Comparison of ENCODE assay signal across 8 cellular contexts in the genomic region with DNA sequence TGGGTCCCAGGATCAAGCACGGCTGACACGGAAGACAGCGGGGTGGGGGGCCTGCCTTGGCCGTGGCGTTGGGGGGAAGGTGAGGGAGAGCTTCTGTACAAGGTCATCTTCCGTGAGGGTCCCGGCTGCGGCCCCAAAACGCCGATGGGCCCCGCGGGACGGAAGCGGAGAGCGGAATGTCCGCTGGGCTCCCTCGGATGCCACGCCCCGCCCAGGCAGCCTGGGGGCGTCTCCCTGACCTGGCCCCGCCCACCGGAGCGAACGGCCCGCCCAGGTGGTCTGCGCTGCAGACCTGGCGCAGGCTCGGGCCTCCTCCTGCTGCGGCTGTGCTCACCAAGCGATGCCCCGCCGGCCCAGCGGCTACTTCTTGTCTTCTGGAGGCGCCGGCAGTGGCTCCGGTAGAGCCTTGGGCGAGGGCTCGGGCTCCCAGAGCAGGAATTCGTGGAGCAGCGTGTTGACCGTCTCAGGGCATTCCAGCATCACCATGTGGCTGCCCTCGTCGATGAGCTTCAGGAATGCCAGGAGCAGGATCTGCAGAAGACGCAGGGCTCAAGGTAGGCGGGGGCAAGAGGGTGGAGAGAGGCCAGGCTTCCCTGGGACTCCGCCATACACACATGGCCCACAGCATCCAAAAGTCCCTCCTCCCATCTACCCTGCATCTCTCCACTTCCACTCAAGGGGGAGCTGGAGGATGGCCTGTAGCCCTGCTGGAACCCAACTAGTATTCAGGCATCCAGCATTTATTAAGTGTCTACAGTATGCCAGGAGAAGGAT. TPM values are rescaled to one million over a fixed set of nuclear protein-coding genes. Genes with fewer than 3 reads are reported as not detected.
DNase-seq lines count a peak whose midpoint lies in the region; ATAC-seq and TF ChIP-seq lines count a peak whose summit lies in the region.

No MANE protein-coding gene starts in this region.

- peak overlapping the region; percentile 75 for H2AFZ ChIP-seq in mesenchymal stem cell (ENCODE audit: low read depth, low read length)

- WGBS in mesenchymal stem cell: 3% methylated on average over 42 of the region's 46 CpGs

- peaks cover 0 to 21% of the 10 kb centered on the region in 2 experiments for H3K36me3 ChIP-seq in mesenchymal stem cell (ENCODE audit: control insufficient read depth in 1 of 2, insufficient read depth in 2 of 2, low read depth in 1 of 2, low read length in 2 of 2)

- peak overlapping the region; percentile 88 for H3K4me3 Mint-ChIP-seq in HFFc6
- H3K4me3 Mint-ChIP-seq in activated CD8-positive, alpha-beta T cell treated with anti-CD3 and anti-CD28 coated beads for 36 hours: peak overlapping the region; percentile 90

- peak; percentile 97 for ATAC-seq in activated CD8-positive, alpha-beta T cell treated with anti-CD3 and anti-CD28 coated beads for 36 hours

- peak overlapping the region; percentile 89 for H3K27ac ChIP-seq in mesenchymal stem cell (ENCODE audit: low read length, poor library complexity, severe bottlenecking)

- H3K4ac ChIP-seq in mesenchymal stem cell (ENCODE audit: low read depth in 1 of 2, low read length in 2 of 2): peak overlapping the region; percentile 79 to 98

- DNase-seq in HFFc6: peak; percentile 90
- peak; percentile 67 for DNase-seq in NCI-H524 treated with DMSO at 0.1 percent for 48 hours (lab: John Stamatoyannopoulos, UW)
- DNase-seq in activated CD8-positive, alpha-beta T cell treated with anti-CD3 and anti-CD28 coated beads for 36 hours: peak; percentile 87
- DNase-seq in effector CD8-positive, alpha-beta T cell (lab: John Stamatoyannopoulos, UW): peak; percentile 76
- DNase-seq in mesenchymal stem cell: peak; percentile 94
- peak; percentile 74 to 77 for DNase-seq in stimulated activated CD8-positive, alpha-beta memory T cell treated with anti-CD3 and anti-CD28 coated beads, Interleukin-15, amount 100 ng/mL, for 48 hours (ENCODE audit: low read depth in 2 of 2)
- DNase-seq in DMS153 treated with DMSO at 0.1 percent for 48 hours (lab: John Stamatoyannopoulos, UW; ENCODE audit: unreplicated experiment): no peak

- intact Hi-C loops in activated CD8-positive, alpha-beta T cell treated with anti-CD3 and anti-CD28 coated beads for 36 hours (cut with micrococcal nuclease): no loop called here

- peak overlapping the region; percentile 79 for H3K27ac Mint-ChIP-seq in HFFc6
- H3K27ac Mint-ChIP-seq in activated CD8-positive, alpha-beta T cell treated with anti-CD3 and anti-CD28 coated beads for 36 hours: peak overlapping the region; percentile 85

- H3K79me1 ChIP-seq in mesenchymal stem cell (replicated peaks; ENCODE audit: low read length, poor library complexity, severe bottlenecking): peaks cover 12% of the 10 kb centered on the region

- peak overlapping the region; percentile 79 for H3K4me2 ChIP-seq in mesenchymal stem cell (ENCODE audit: low read length, poor library complexity, severe bottlenecking)

- peaks cover 15% of the 10 kb centered on the region for H3K4me1 Mint-ChIP-seq in HFFc6 (ENCODE audit: low read depth)
- H3K4me1 Mint-ChIP-seq in activated CD8-positive, alpha-beta T cell treated with anti-CD3 and anti-CD28 coated beads for 36 hours (ENCODE audit: low read depth): peaks cover 7% of the 10 kb centered on the region

- POLR2A ChIA-PET in activated CD8-positive, alpha-beta T cell treated with anti-CD3 and anti-CD28 coated beads for 36 hours (lab: Charles Lee): interaction anchor here (0.6 to 4.9 kb wide), 8 partner anchors 11 to 163 kb away, joined by 3 to 41 read pairs (median 6); a partner anchor contains a TSS

- H3K4me1 ChIP-seq in mesenchymal stem cell (ENCODE audit: control insufficient read depth, insufficient read depth, low read depth, low read length): peaks cover 18% of the 10 kb centered on the region

- peak overlapping the region; percentile 86 for H2BK120ac ChIP-seq in mesenchymal stem cell (ENCODE audit: low read depth, low read length)

- no peaks in the 10 kb centered on the region for H3K9me3 Mint-ChIP-seq in HFFc6
- no peaks in the 10 kb centered on the region for H3K9me3 Mint-ChIP-seq in activated CD8-positive, alpha-beta T cell treated with anti-CD3 and anti-CD28 coated beads for 36 hours

- no peak overlapping the region for H3K23ac ChIP-seq in mesenchymal stem cell (ENCODE audit: low read length in 2 of 2)

- no peaks in the 10 kb centered on the region for H3K27me3 ChIP-seq in mesenchymal stem cell (ENCODE audit: control insufficient read depth in 1 of 2, insufficient read depth in 1 of 2, low read length in 2 of 2)

- H3K4me3 ChIP-seq in mesenchymal stem cell (ENCODE audit: insufficient read depth in 1 of 2, low read depth in 1 of 2, low read length in 2 of 2): peak overlapping the region; percentile 54 to 75

- H2BK15ac ChIP-seq in mesenchymal stem cell (ENCODE audit: low read depth, poor library complexity, severe bottlenecking): peak overlapping the region; percentile 73

- H3K27me3 Mint-ChIP-seq in HFFc6 (ENCODE audit: insufficient read depth): no peaks in the 10 kb centered on the region
- H3K27me3 Mint-ChIP-seq in activated CD8-positive, alpha-beta T cell treated with anti-CD3 and anti-CD28 coated beads for 36 hours: no peaks in the 10 kb centered on the region

- H3K36me3 Mint-ChIP-seq in HFFc6 (ENCODE audit: low read depth): no peaks in the 10 kb centered on the region
- peaks cover 5% of the 10 kb centered on the region for H3K36me3 Mint-ChIP-seq in activated CD8-positive, alpha-beta T cell treated with anti-CD3 and anti-CD28 coated beads for 36 hours (ENCODE audit: low read depth)

- peak overlapping the region; percentile 82 for H2BK5ac ChIP-seq in mesenchymal stem cell (ENCODE audit: low read depth, low read length, poor library complexity, severe bottlenecking)

- peak overlapping the region; percentile 64 for H3K9ac ChIP-seq in mesenchymal stem cell (ENCODE audit: low read length)

- H4K8ac ChIP-seq in mesenchymal stem cell (ENCODE audit: low read length): peak overlapping the region; percentile 79

- H4K91ac ChIP-seq in mesenchymal stem cell (ENCODE audit: low read length): peak overlapping the region; percentile 90

- no peak overlapping the region for H2AK5ac ChIP-seq in mesenchymal stem cell (ENCODE audit: low read length, severe bottlenecking)

- peak; percentile 80 for TF ChIP-seq CTCF in GM12872 (IDR thresholded peaks at IDR 0.05; ENCODE audit: insufficient read depth, low read depth, low read length)
- peak; percentile 76 for TF ChIP-seq CTCF in HFFc6 (IDR thresholded peaks at IDR 0.05)
- peak; percentile 81 for TF ChIP-seq CTCF in activated CD8-positive, alpha-beta T cell treated with anti-CD3 and anti-CD28 coated beads for 36 hours (IDR thresholded peaks at IDR 0.05)

- peak overlapping the region in 1 of 2 experiments; percentile 68 for H3K14ac ChIP-seq in mesenchymal stem cell (ENCODE audit: low read length in 2 of 2)

- peak overlapping the region; percentile 86 to 92 for H3K18ac ChIP-seq in mesenchymal stem cell (ENCODE audit: low read depth in 1 of 2, low read length in 2 of 2)

- H2BK12ac ChIP-seq in mesenchymal stem cell (ENCODE audit: low read length in 2 of 2): peak overlapping the region in 1 of 2 experiments; percentile 65

- CTCF ChIA-PET in activated CD8-positive, alpha-beta T cell treated with anti-CD3 and anti-CD28 coated beads for 36 hours (lab: Charles Lee): interaction anchor here (0.6 to 4.9 kb wide), 14 partner anchors 10 to 127 kb away, joined by 3 to 34 read pairs (median 4); a partner anchor contains a TSS

- H3K9me3 ChIP-seq in mesenchymal stem cell (ENCODE audit: control insufficient read depth, low read length): no peaks in the 10 kb centered on the region

RNA-seq across cellular contexts. Expression of a gene that starts 10.7 kb away (rescaled TPM):
- total RNA-seq in HFFc6 (2021; fragmentation: NEBNext Ultra II Directional; extraction: Animal tissue kit (Norgen Biotek cat#: 25700)): 1 to 10 TPM; 6.7 to 9.9 (median 8.9) TPM
- 1 to 10 TPM; 5.0 to 6.0 TPM for total RNA-seq in activated CD8-positive, alpha-beta T cell treated with anti-CD3 and anti-CD28 coated beads for 36 hours
- 5.3 TPM for polyA plus RNA-seq in mesenchymal stem cell (2013, experiment 1 of 2)
- polyA plus RNA-seq in mesenchymal stem cell (2013, experiment 2 of 2): 5.1 TPM

RNA-seq across cellular contexts. Expression of a gene that starts 10.8 kb away (rescaled TPM):
- under 1 TPM; 0.28 to 0.57 (median 0.43) TPM for total RNA-seq in HFFc6 (2021; fragmentation: NEBNext Ultra II Directional; extraction: Animal tissue kit (Norgen Biotek cat#: 25700))
- total RNA-seq in activated CD8-positive, alpha-beta T cell treated with anti-CD3 and anti-CD28 coated beads for 36 hours: 10 to 100 TPM; 15.9 to 18.4 TPM
- 0.36 TPM for polyA plus RNA-seq in mesenchymal stem cell (2013, experiment 1 of 2)
- polyA plus RNA-seq in mesenchymal stem cell (2013, experiment 2 of 2): 0.34 TPM

RNA-seq across cellular contexts. Expression of a gene that starts 13.2 kb away (rescaled TPM):
- 10 to 100 TPM; 43.1 to 56.7 (median 50.4) TPM for total RNA-seq in HFFc6 (2021; fragmentation: NEBNext Ultra II Directional; extraction: Animal tissue kit (Norgen Biotek cat#: 25700))
- total RNA-seq in activated CD8-positive, alpha-beta T cell treated with anti-CD3 and anti-CD28 coated beads for 36 hours: 100 to 1,000 TPM; 101 to 107 TPM
- 81.3 TPM for polyA plus RNA-seq in mesenchymal stem cell (2013, experiment 1 of 2)
- polyA plus RNA-seq in mesenchymal stem cell (2013, experiment 2 of 2): 83.5 TPM

RNA-seq across cellular contexts. Expression of a gene that starts 16.9 kb away (rescaled TPM):
- total RNA-seq in HFFc6 (2021; fragmentation: NEBNext Ultra II Directional; extraction: Animal tissue kit (Norgen Biotek cat#: 25700)): 10 to 100 TPM; 77.1 to 92.5 (median 83.4) TPM
- 10 to 100 TPM; 25.4 to 33.2 TPM for total RNA-seq in activated CD8-positive, alpha-beta T cell treated with anti-CD3 and anti-CD28 coated beads for 36 hours
- 151 TPM for polyA plus RNA-seq in mesenchymal stem cell (2013, experiment 1 of 2)
- 152 TPM for polyA plus RNA-seq in mesenchymal stem cell (2013, experiment 2 of 2)

RNA-seq across cellular contexts. Expression of a gene that starts 25.2 kb away (rescaled TPM):
- 100 to 1,000 TPM; 105 to 128 (median 120) TPM for total RNA-seq in HFFc6 (2021; fragmentation: NEBNext Ultra II Directional; extraction: Animal tissue kit (Norgen Biotek cat#: 25700))
- total RNA-seq in activated CD8-positive, alpha-beta T cell treated with anti-CD3 and anti-CD28 coated beads for 36 hours: 100 to 1,000 TPM; 105 to 106 TPM
- 100 TPM for polyA plus RNA-seq in mesenchymal stem cell (2013, experiment 1 of 2)
- polyA plus RNA-seq in mesenchymal stem cell (2013, experiment 2 of 2): 103 TPM

Comparison
In these comparisons a context has a peak if more than half of its experiments do, and no peak if none do; other contexts are left out.
1. RNA of a gene that starts 10.8 kb away (total RNA-seq): 15.9 to 18.4 TPM in activated CD8-positive, alpha-beta T cell treated with anti-CD3 and anti-CD28 coated beads for 36 hours; 0.28 to 0.57 TPM in HFFc6; every median in the first group is over 10 times any median in the second.
2. Peak in every context shown above with its lines, with median percentiles within 50 percentile points of each other: CTCF ChIP-seq.